Comparison of ENCODE assay signal across 32 cellular contexts in genomic region chr14:87264796-87265195, GRCh38.
"Had no signal": no experiment of that assay in that cellular context is flagged by ENCODE, and none has a peak within 500 bp of the region (broad histone marks: within the 10 kb centered on the region; RNA-seq: fewer than 3 reads in every experiment).

No MANE protein-coding gene starts in this region.

- DNase-seq: activated CD4-positive, alpha-beta memory T cell treated with anti-CD3 and anti-CD28 coated beads, Interleukin-2, amount 10 ng/mL, durations not matched to agents 7 days and 5 days; activated CD4-positive, alpha-beta T cell treated with anti-CD3 and anti-CD28 coated beads for 1 hour; activated CD4-positive, alpha-beta T cell treated with anti-CD3 and anti-CD28 coated beads for 48 hours; activated CD4-positive, CD25-positive, alpha-beta regulatory T cell; activated CD8-positive, alpha-beta memory T cell treated with anti-CD3 and anti-CD28 coated beads for 24 hours; activated CD8-positive, alpha-beta memory T cell treated with anti-CD3 and anti-CD28 coated beads, Interleukin-2, amount 10 ng/mL, durations not matched to agents 7 days and 5 days; activated CD8-positive, alpha-beta memory T cell treated with anti-CD3 and anti-CD28 coated beads, Interleukin-2, amount 50 U/mL, for 48 hours; activated effector memory CD4-positive, alpha-beta T cell treated with Interleukin-2 at 50 U/mL for 16 hours; activated naive CD4-positive, alpha-beta T cell treated with anti-CD3 and anti-CD28 coated beads, Interleukin-2, amount 10 ng/mL, durations not matched to agents 7 days and 5 days; activated naive CD8-positive, alpha-beta T cell treated with anti-CD3 and anti-CD28 coated beads, Interleukin-2, amount 50 U/mL, for 24 hours; activated T-cell treated with anti-CD3 and anti-CD28 coated beads, Interleukin-2, amount 50 U/mL, for 48 hours; anterior cingulate cortex; brain microvascular endothelial cell; NCI-H1048; NCI-H1105 treated with DMSO at 0.1 percent for 48 hours; NCI-H1436; NCI-H1694; NCI-H1930; NCI-H2081 treated with DMSO at 0.1 percent for 48 hours; NCI-H2171; NCI-H510A; NCI-H526; NCI-H748 treated with DMSO at 0.1 percent for 48 hours; NK-92 treated with Interleukin-12 subunit alpha and Interleukin-12 subunit beta, amount 100 ng/mL, for 24 hours; SHP77; SJCRH30; T1000; WERI-Rb-1 had no signal

- H3K4me1 ChIP-seq: SJCRH30 had no signal

- ATAC-seq: activated CD8-positive, alpha-beta memory T cell treated with anti-CD3 and anti-CD28 coated beads, Interleukin-2, amount 10 ng/mL, durations not matched to agents 7 days and 5 days; activated naive CD8-positive, alpha-beta T cell treated with anti-CD3 and anti-CD28 coated beads, Interleukin-2, amount 50 U/mL, for 24 hours had no signal

- H3K27ac Mint-ChIP-seq: activated CD4-positive, alpha-beta memory T cell treated with anti-CD3 and anti-CD28 coated beads, Interleukin-2, amount 10 ng/mL, durations not matched to agents 7 days and 5 days; activated CD8-positive, alpha-beta memory T cell treated with anti-CD3 and anti-CD28 coated beads, Interleukin-2, amount 10 ng/mL, durations not matched to agents 7 days and 5 days; activated naive CD4-positive, alpha-beta T cell treated with anti-CD3 and anti-CD28 coated beads, Interleukin-2, amount 10 ng/mL, durations not matched to agents 7 days and 5 days; activated naive CD8-positive, alpha-beta T cell; activated naive CD8-positive, alpha-beta T cell treated with anti-CD3 and anti-CD28 coated beads, Interleukin-2, amount 50 U/mL, for 24 hours had no signal

- H3K4me1 Mint-ChIP-seq: activated CD4-positive, alpha-beta memory T cell treated with anti-CD3 and anti-CD28 coated beads, Interleukin-2, amount 10 ng/mL, durations not matched to agents 7 days and 5 days; activated CD8-positive, alpha-beta memory T cell treated with anti-CD3 and anti-CD28 coated beads, Interleukin-2, amount 10 ng/mL, durations not matched to agents 7 days and 5 days; activated naive CD4-positive, alpha-beta T cell treated with anti-CD3 and anti-CD28 coated beads, Interleukin-2, amount 10 ng/mL, durations not matched to agents 7 days and 5 days; activated naive CD8-positive, alpha-beta T cell treated with anti-CD3 and anti-CD28 coated beads, Interleukin-2, amount 50 U/mL, for 24 hours; central memory CD8-positive, alpha-beta T cell had no signal

- H3K27me3 ChIP-seq: brain microvascular endothelial cell, cardiac muscle cell, SJCRH30 had no signal

- H3K27me3 Mint-ChIP-seq: activated CD4-positive, alpha-beta memory T cell treated with anti-CD3 and anti-CD28 coated beads, Interleukin-2, amount 10 ng/mL, durations not matched to agents 7 days and 5 days; activated CD8-positive, alpha-beta memory T cell treated with anti-CD3 and anti-CD28 coated beads, Interleukin-2, amount 10 ng/mL, durations not matched to agents 7 days and 5 days; activated naive CD4-positive, alpha-beta T cell treated with anti-CD3 and anti-CD28 coated beads, Interleukin-2, amount 10 ng/mL, durations not matched to agents 7 days and 5 days; activated naive CD8-positive, alpha-beta T cell; activated naive CD8-positive, alpha-beta T cell treated with anti-CD3 and anti-CD28 coated beads, Interleukin-2, amount 50 U/mL, for 24 hours; central memory CD8-positive, alpha-beta T cell had no signal

- H3K36me3 Mint-ChIP-seq: activated CD8-positive, alpha-beta memory T cell treated with anti-CD3 and anti-CD28 coated beads, Interleukin-2, amount 10 ng/mL, durations not matched to agents 7 days and 5 days; activated naive CD4-positive, alpha-beta T cell treated with anti-CD3 and anti-CD28 coated beads, Interleukin-2, amount 10 ng/mL, durations not matched to agents 7 days and 5 days; activated naive CD8-positive, alpha-beta T cell had no signal

- H3K4me3 ChIP-seq: cardiac muscle cell, SJCRH30, SK-N-MC had no signal

- H3K9me3 ChIP-seq: SJCRH30 had no signal

- H3K4me3 Mint-ChIP-seq: activated CD4-positive, alpha-beta memory T cell treated with anti-CD3 and anti-CD28 coated beads, Interleukin-2, amount 10 ng/mL, durations not matched to agents 7 days and 5 days; activated CD8-positive, alpha-beta memory T cell treated with anti-CD3 and anti-CD28 coated beads, Interleukin-2, amount 10 ng/mL, durations not matched to agents 7 days and 5 days; activated naive CD4-positive, alpha-beta T cell treated with anti-CD3 and anti-CD28 coated beads, Interleukin-2, amount 10 ng/mL, durations not matched to agents 7 days and 5 days; activated naive CD8-positive, alpha-beta T cell; activated naive CD8-positive, alpha-beta T cell treated with anti-CD3 and anti-CD28 coated beads, Interleukin-2, amount 50 U/mL, for 24 hours; central memory CD8-positive, alpha-beta T cell had no signal

- H3K27ac ChIP-seq: brain microvascular endothelial cell, cardiac muscle cell, SJCRH30, SK-N-MC, WERI-Rb-1 had no signal

- H3K36me3 ChIP-seq: brain microvascular endothelial cell, cardiac muscle cell, SJCRH30, WERI-Rb-1 had no signal
